Comparison of ENCODE assay signal across 8 cellular contexts in the genomic region with DNA sequence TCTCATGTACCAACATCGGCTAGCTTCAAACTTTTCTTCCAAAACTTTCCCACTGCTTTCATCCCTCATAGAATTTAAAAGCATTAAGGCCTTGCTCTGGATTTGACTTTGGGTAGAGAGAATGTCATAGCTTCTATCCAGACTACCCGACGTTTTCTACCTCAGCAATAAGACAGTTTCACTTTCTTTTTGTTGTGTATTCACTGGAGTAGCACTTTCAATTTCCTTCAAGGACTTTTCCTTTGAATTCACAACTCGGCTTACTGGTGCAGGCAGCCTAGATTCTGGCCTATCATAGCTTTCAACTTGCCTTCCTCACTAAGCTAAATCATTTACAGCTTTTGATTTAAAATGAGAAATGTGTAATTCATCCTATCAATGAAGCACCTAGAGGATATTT.
DNase-seq lines count a peak whose midpoint lies in the region; ATAC-seq and TF ChIP-seq lines count a peak whose summit lies in the region.

No MANE protein-coding gene starts in this region.

- in situ Hi-C loops in gastrocnemius medialis (cut with MboI; ENCODE audit: low sequenced_read_pairs in 4 of 4): no loop called here

- peaks cover 4% of the 10 kb centered on the region for H3K9me3 ChIP-seq in MG63
- no peaks in the 10 kb centered on the region for H3K9me3 ChIP-seq in effector memory CD4-positive, alpha-beta T cell (ENCODE audit: control insufficient read depth, low read length)
- no peaks in the 10 kb centered on the region for H3K9me3 ChIP-seq in gastrocnemius medialis

- H3K36me3 ChIP-seq in MG63 (no peaks in the 10 kb centered on the region), gastrocnemius medialis (no peaks in the 10 kb centered on the region)
- no peaks in the 10 kb centered on the region for H3K36me3 ChIP-seq in effector memory CD4-positive, alpha-beta T cell (ENCODE audit: control insufficient read depth, insufficient read depth, low read length)

- no peak overlapping the region for H3K27ac ChIP-seq in effector memory CD4-positive, alpha-beta T cell (ENCODE audit: insufficient read depth, low read length, poor library complexity, severe bottlenecking)
- H3K27ac ChIP-seq in gastrocnemius medialis: peak overlapping the region in 1 of 4 donors; percentile 36

- H3K4me1 ChIP-seq in effector memory CD4-positive, alpha-beta T cell (ENCODE audit: control insufficient read depth, insufficient read depth, low read length, poor library complexity, severe bottlenecking): no peaks in the 10 kb centered on the region
- no peaks in the 10 kb centered on the region for H3K4me1 ChIP-seq in gastrocnemius medialis

- no peak for TF ChIP-seq CTCF in gastrocnemius medialis (IDR thresholded peaks at IDR 0.05 in 4 of 5, conservative IDR thresholded peaks at IDR 0.05 in 1 of 5)

- H3K27me3 ChIP-seq in MG63 (no peaks in the 10 kb centered on the region), gastrocnemius medialis (no peaks in the 10 kb centered on the region)
- no peaks in the 10 kb centered on the region for H3K27me3 ChIP-seq in effector memory CD4-positive, alpha-beta T cell (replicated peaks; ENCODE audit: control insufficient read depth, insufficient read depth, low read length, poor library complexity, severe bottlenecking)

- H3K4me3 ChIP-seq in MG63 (peak overlapping the region; percentile 14; the same call in 1 of the 2 replicates), gastrocnemius medialis (peak overlapping the region in 3 of 4 donors; percentile 26 to 31 (median 30))
- H3K4me3 ChIP-seq in effector memory CD4-positive, alpha-beta T cell (ENCODE audit: insufficient read depth, low read depth, low read length, poor library complexity, severe bottlenecking): peak overlapping the region; percentile 25

- TF ChIP-seq POLR2A in gastrocnemius medialis (IDR thresholded peaks at IDR 0.05): no peak

- DNase-seq in MG63: no peak
- no peak for DNase-seq in effector memory CD4-positive, alpha-beta T cell
- DNase-seq in gastrocnemius medialis: no peak
- no peak for DNase-seq in islet precursor cell
- DNase-seq in NCI-H526 (lab: John Stamatoyannopoulos, UW): no peak
- no peak for DNase-seq in activated CD4-positive, alpha-beta T cell treated with anti-CD3 and anti-CD28 coated beads, Interleukin-2, amount 50 U/mL, for 48 hours

- ATAC-seq in GM19025 (IDR thresholded peaks at IDR 0.05; ENCODE audit: low read depth, unreplicated experiment): peak; percentile 80
- ATAC-seq in gastrocnemius medialis: no peak
- ATAC-seq in SK-N-SH treated with all-trans-retinoic acid at 6 μM for 48 hours: no peak

- intact Hi-C loops in gastrocnemius medialis (cut with DNase I; ENCODE audit: low total_unique reads): no loop called here

TF ChIP-seq in SK-N-SH treated with all-trans-retinoic acid at 6 μM for 48 hours, 23 proteins besides CTCF, POLR2A, EP300 and RAD21:
- TF ChIP-seq BACH2 (CRISPR knock-in tag; IDR thresholded peaks at IDR 0.05; ENCODE audit: borderline replicate concordance) (no peak), CSDC2 (CRISPR knock-in tag; IDR thresholded peaks at IDR 0.05) (no peak), ZC3H10 (CRISPR knock-in tag; IDR thresholded peaks at IDR 0.05) (no peak), GLIS3 (CRISPR knock-in tag; IDR thresholded peaks at IDR 0.05) (no peak), TOX (CRISPR knock-in tag; IDR thresholded peaks at IDR 0.05; ENCODE audit: borderline replicate concordance) (no peak), RARB (CRISPR knock-in tag; IDR thresholded peaks at IDR 0.05) (no peak), ZFP30 (CRISPR knock-in tag; IDR thresholded peaks at IDR 0.05) (no peak), OSR1 (CRISPR knock-in tag; IDR thresholded peaks at IDR 0.05) (no peak)
